In the genomic region with DNA sequence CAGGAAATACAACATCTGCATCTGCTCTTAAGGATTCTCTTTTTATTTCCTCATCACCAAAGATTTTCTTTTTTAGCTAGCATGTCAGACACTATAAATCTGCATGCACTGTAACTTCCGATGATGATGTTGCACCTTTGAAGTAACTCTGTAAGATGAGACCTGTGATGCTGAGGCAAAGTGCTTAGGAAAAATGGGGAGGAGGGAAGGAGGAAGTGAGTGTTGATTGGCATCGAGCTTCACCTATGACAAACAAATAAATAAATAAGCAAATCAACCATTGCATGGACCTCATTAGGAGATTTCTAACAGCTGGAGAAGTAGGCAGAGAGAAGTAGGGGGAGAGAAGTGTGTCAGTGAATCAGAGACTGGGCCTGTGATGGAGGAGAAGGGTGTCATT, we compare ENCODE assay signal across 24 cellular contexts.
"Had no signal": no experiment of that assay in that cellular context is flagged by ENCODE, and none has a peak within 500 bp of the region (broad histone marks: within the 10 kb centered on the region; RNA-seq: fewer than 3 reads in every experiment).

No MANE protein-coding gene starts in this region.

- ATAC-seq: activated CD8-positive, alpha-beta T cell treated with anti-CD3 and anti-CD28 coated beads, Interleukin-2, amount 10 ng/mL, durations not matched to agents 7 days and 5 days; esophagus mucosa; gastrocnemius medialis; left ventricle myocardium superior; natural killer cell; stimulated activated naive B cell treated with anti-CD40 and anti-IgM and Interleukin-4, amounts not matched to agents 10 μg/mL and 1 μg/mL and 100 μg/mL, for 72 hours had no signal

- DNase-seq: activated CD4-positive, alpha-beta T cell treated with anti-CD3 and anti-CD28 coated beads for 4 hours; activated CD8-positive, alpha-beta T cell treated with anti-CD3 and anti-CD28 coated beads, Interleukin-2, amount 10 ng/mL, durations not matched to agents 7 days and 5 days; activated naive CD4-positive, alpha-beta T cell treated with anti-CD3 and anti-CD28 coated beads, Interleukin-2, amount 10 ng/mL, durations not matched to agents 7 days and 5 days; activated T-cell treated with anti-CD3 and anti-CD28 coated beads, Interleukin-2, amount 50 U/mL, for 24 hours; gastrocnemius medialis; head of caudate nucleus; immature natural killer cell; kidney glomerular epithelial cell; left ventricle myocardium superior; natural killer cell; nucleus accumbens; posterior cingulate gyrus; retina; spleen; stimulated activated naive B cell treated with anti-CD40 and anti-IgM and Interleukin-4, amounts not matched to agents 10 μg/mL and 1 μg/mL and 100 μg/mL, for 72 hours; SW 1271; uterus had no signal

- H3K4me1 ChIP-seq: ascending aorta, uterus had no signal

- H3K27ac ChIP-seq: ascending aorta, gastrocnemius medialis, uterus had no signal

- H3K36me3 ChIP-seq: ascending aorta, gastrocnemius medialis, spleen, uterus had no signal

- H3K27ac Mint-ChIP-seq: activated CD8-positive, alpha-beta T cell treated with anti-CD3 and anti-CD28 coated beads, Interleukin-2, amount 10 ng/mL, durations not matched to agents 7 days and 5 days; activated naive CD4-positive, alpha-beta T cell treated with anti-CD3 and anti-CD28 coated beads, Interleukin-2, amount 10 ng/mL, durations not matched to agents 7 days and 5 days; activated T-cell treated with anti-CD3 and anti-CD28 coated beads, Interleukin-2, amount 50 U/mL, for 24 hours; immature natural killer cell; memory B cell; natural killer cell; stimulated activated naive B cell treated with anti-CD40 and anti-IgM and Interleukin-4, amounts not matched to agents 10 μg/mL and 1 μg/mL and 100 μg/mL, for 72 hours had no signal

- H3K4me1 Mint-ChIP-seq: activated naive CD4-positive, alpha-beta T cell treated with anti-CD3 and anti-CD28 coated beads, Interleukin-2, amount 10 ng/mL, durations not matched to agents 7 days and 5 days; immature natural killer cell had no signal

- H3K9me3 Mint-ChIP-seq: activated naive CD4-positive, alpha-beta T cell treated with anti-CD3 and anti-CD28 coated beads, Interleukin-2, amount 10 ng/mL, durations not matched to agents 7 days and 5 days; activated T-cell treated with anti-CD3 and anti-CD28 coated beads, Interleukin-2, amount 50 U/mL, for 24 hours; central memory CD8-positive, alpha-beta T cell; immature natural killer cell; memory B cell; natural killer cell; stimulated activated naive B cell treated with anti-CD40 and anti-IgM and Interleukin-4, amounts not matched to agents 10 μg/mL and 1 μg/mL and 100 μg/mL, for 72 hours had no signal

- H3K9me3 ChIP-seq: ascending aorta, gastrocnemius medialis, spleen, uterus had no signal

- H3K4me3 ChIP-seq: ascending aorta, coronary artery, gastrocnemius medialis, spleen, uterus had no signal

- H3K4me3 Mint-ChIP-seq: activated CD8-positive, alpha-beta T cell treated with anti-CD3 and anti-CD28 coated beads, Interleukin-2, amount 10 ng/mL, durations not matched to agents 7 days and 5 days; activated naive CD4-positive, alpha-beta T cell treated with anti-CD3 and anti-CD28 coated beads, Interleukin-2, amount 10 ng/mL, durations not matched to agents 7 days and 5 days; activated T-cell treated with anti-CD3 and anti-CD28 coated beads, Interleukin-2, amount 50 U/mL, for 24 hours; central memory CD8-positive, alpha-beta T cell; immature natural killer cell; memory B cell; natural killer cell; stimulated activated naive B cell treated with anti-CD40 and anti-IgM and Interleukin-4, amounts not matched to agents 10 μg/mL and 1 μg/mL and 100 μg/mL, for 72 hours had no signal

- H3K27me3 ChIP-seq: ascending aorta, gastrocnemius medialis, spleen, uterus had no signal

- FAIRE-seq: endometrium, TTC549 had no signal

- H3K36me3 Mint-ChIP-seq: activated naive CD4-positive, alpha-beta T cell treated with anti-CD3 and anti-CD28 coated beads, Interleukin-2, amount 10 ng/mL, durations not matched to agents 7 days and 5 days; immature natural killer cell; natural killer cell; stimulated activated naive B cell treated with anti-CD40 and anti-IgM and Interleukin-4, amounts not matched to agents 10 μg/mL and 1 μg/mL and 100 μg/mL, for 72 hours had no signal
